In the genomic region with DNA sequence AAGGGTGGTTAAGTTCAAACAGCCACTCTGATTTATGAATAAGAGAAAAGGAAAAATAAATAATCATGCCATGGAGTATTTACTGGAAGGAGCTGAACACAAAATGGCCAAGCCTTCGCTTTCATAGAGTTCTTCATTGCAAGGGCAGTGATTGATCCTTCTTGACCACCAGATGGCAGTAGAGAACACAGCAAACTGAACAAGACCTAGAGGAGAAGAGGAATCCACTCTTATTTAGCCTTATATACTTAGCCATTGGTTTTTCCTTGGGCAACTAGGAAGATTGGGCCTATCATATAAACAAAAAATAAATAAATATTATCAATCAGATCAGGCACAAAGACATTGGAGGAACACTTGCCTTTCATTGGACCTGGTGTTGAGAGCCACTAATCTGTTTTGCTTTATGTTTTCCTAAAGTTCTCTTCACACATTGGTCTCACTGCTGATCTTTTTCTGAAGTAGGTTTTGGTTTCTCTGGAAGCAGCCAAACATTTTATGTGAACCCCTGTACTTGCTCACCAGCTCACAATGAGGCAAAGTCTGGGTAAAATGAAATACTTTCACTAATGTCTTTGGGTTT, we compare ENCODE assay signal across 8 cellular contexts. TPM values are rescaled to one million over a fixed set of nuclear protein-coding genes. Genes with fewer than 3 reads are reported as not detected.
DNase-seq lines count a peak whose midpoint lies in the region; ATAC-seq, FAIRE-seq and TF ChIP-seq lines count a peak whose summit lies in the region.

No MANE protein-coding gene starts in this region.

- ATAC-seq in GM19351 (IDR thresholded peaks at IDR 0.05; ENCODE audit: unreplicated experiment) = peak; percentile 54
- peak; percentile 70 for ATAC-seq in HG03280 (IDR thresholded peaks at IDR 0.05; ENCODE audit: unreplicated experiment)
- peak; percentile 93 for ATAC-seq in sciatic nerve

- TF ChIP-seq CTCF in astrocyte (IDR thresholded peaks at IDR 0.05; ENCODE audit: insufficient read depth, low read depth, low read length) (peak; percentile 89), hepatocyte (IDR thresholded peaks at IDR 0.05; ENCODE audit: poor library complexity) (peak; percentile 96)

- no peak overlapping the region for H3K4me3 ChIP-seq in astrocyte (ENCODE audit: insufficient read depth, low read depth, low read length)
- H3K4me3 ChIP-seq in hepatocyte = no peak overlapping the region

- intact Hi-C loops in sciatic nerve (cut with DNase I) = no loop called here

- H3K4me1 Mint-ChIP-seq in astrocyte (ENCODE audit: low read depth, unreplicated experiment) = no peaks in the 10 kb centered on the region

- no peaks in the 10 kb centered on the region for H3K9me3 Mint-ChIP-seq in astrocyte (ENCODE audit: unreplicated experiment)

- H3K36me3 ChIP-seq in astrocyte (ENCODE audit: insufficient read depth, low read length) (no peaks in the 10 kb centered on the region), hepatocyte (replicated peaks; ENCODE audit: insufficient read depth, low read depth) (no peaks in the 10 kb centered on the region)

- no peak overlapping the region for H3K9ac ChIP-seq in astrocyte (ENCODE audit: low read length)

- H3K27me3 Mint-ChIP-seq in astrocyte (ENCODE audit: low read depth, unreplicated experiment) = no peaks in the 10 kb centered on the region

- H3K27ac Mint-ChIP-seq in astrocyte (ENCODE audit: unreplicated experiment) = no peak overlapping the region

- H3K27me3 ChIP-seq in astrocyte (ENCODE audit: insufficient read depth, low read length) (peaks cover 3% of the 10 kb centered on the region), hepatocyte (no peaks in the 10 kb centered on the region)

- no peaks in the 10 kb centered on the region for H3K9me2 ChIP-seq in hepatocyte (replicated peaks; ENCODE audit: insufficient read depth)

- no peaks in the 10 kb centered on the region for H3K36me3 Mint-ChIP-seq in astrocyte (ENCODE audit: low read depth, unreplicated experiment)

- H3K4me2 ChIP-seq in astrocyte (ENCODE audit: low read length) (no peak overlapping the region), hepatocyte (no peak overlapping the region)

- H3K4me1 ChIP-seq in astrocyte (ENCODE audit: insufficient read depth, low read length) = no peaks in the 10 kb centered on the region
- no peaks in the 10 kb centered on the region for H3K4me1 ChIP-seq in hepatocyte (ENCODE audit: insufficient read depth)

- DNase-seq in Daoy (ENCODE audit: low read depth) (peak; percentile 37), NCI-H526 (lab: John Stamatoyannopoulos, UW) (peak; percentile 37 to 73), astrocyte (ENCODE audit: low read depth) (peak; percentile 64), hepatocyte (ENCODE audit: low spot score) (peak; percentile 91), sciatic nerve (ENCODE audit: low spot score) (no peak), ecto neural progenitor cell (ENCODE audit: low spot score) (no peak)

- no peak overlapping the region for H3K27ac ChIP-seq in astrocyte (ENCODE audit: low read depth, low read length)
- H3K27ac ChIP-seq in hepatocyte = no peak overlapping the region

- no peaks in the 10 kb centered on the region for H3K79me2 ChIP-seq in astrocyte (ENCODE audit: insufficient read depth, low read length)
- no peaks in the 10 kb centered on the region for H3K79me2 ChIP-seq in hepatocyte

- no peaks in the 10 kb centered on the region for H3K9me3 ChIP-seq in astrocyte (ENCODE audit: insufficient read depth, low read depth, low read length)
- no peaks in the 10 kb centered on the region for H3K9me3 ChIP-seq in hepatocyte (ENCODE audit: low read depth)

- 36% methylated on average over 1 of the region's 1 CpG for WGBS in hepatocyte (ENCODE audit: low lambda C conversion rate, missing lambda C conversion rate)

- H2AFZ ChIP-seq in astrocyte (ENCODE audit: low read depth, low read length) = no peak overlapping the region
- H2AFZ ChIP-seq in hepatocyte = peak overlapping the region; percentile 11

- H4K20me1 ChIP-seq in astrocyte (ENCODE audit: insufficient read depth, low read length) = no peaks in the 10 kb centered on the region
- no peaks in the 10 kb centered on the region for H4K20me1 ChIP-seq in hepatocyte (ENCODE audit: insufficient read depth, poor library complexity, severe bottlenecking)

- FAIRE-seq in astrocyte (lab: Jason Lieb, UNC) = peak; percentile 9

- H3K4me3 Mint-ChIP-seq in astrocyte (ENCODE audit: unreplicated experiment) = no peak overlapping the region

RNA-seq across cellular contexts. Expression of a gene that starts 58.0 kb away (rescaled TPM):
- total RNA-seq in Daoy (2014; rRNA removed; shearing (Covaris generic)) = 0.63 TPM in 1 of 2 replicates, not detected in the other
- total RNA-seq in astrocyte = 1.2 and 2.4 TPM in 2 replicates
- 154 and 158 TPM in 2 replicates for total RNA-seq in hepatocyte
- polyA plus RNA-seq in hepatocyte = 90.4 and 107 TPM in 2 replicates
- 9.1 TPM for total RNA-seq in sciatic nerve

Comparison
In these comparisons a context has a peak if more than half of its experiments do, and no peak if none do; other contexts are left out.
1. DNase-seq: peak in Daoy (single experiment), NCI-H526 (2 of 2), astrocyte (single experiment) and hepatocyte (single experiment); none in sciatic nerve (single experiment) and ecto neural progenitor cell (single experiment).
2. RNA of a gene that starts 58.0 kb away (total RNA-seq): 154 to 158 TPM in hepatocyte; 9.1 TPM in sciatic nerve (single experiment), 1.2 to 2.4 TPM in astrocyte and 0.63 TPM in Daoy; every median in the first group is over 10 times any median in the second.
3. Peak in every context shown above with its lines, with median percentiles within 50 percentile points of each other: ATAC-seq.